Comparison of ENCODE assay signal across 6 cellular contexts in the genomic region with DNA sequence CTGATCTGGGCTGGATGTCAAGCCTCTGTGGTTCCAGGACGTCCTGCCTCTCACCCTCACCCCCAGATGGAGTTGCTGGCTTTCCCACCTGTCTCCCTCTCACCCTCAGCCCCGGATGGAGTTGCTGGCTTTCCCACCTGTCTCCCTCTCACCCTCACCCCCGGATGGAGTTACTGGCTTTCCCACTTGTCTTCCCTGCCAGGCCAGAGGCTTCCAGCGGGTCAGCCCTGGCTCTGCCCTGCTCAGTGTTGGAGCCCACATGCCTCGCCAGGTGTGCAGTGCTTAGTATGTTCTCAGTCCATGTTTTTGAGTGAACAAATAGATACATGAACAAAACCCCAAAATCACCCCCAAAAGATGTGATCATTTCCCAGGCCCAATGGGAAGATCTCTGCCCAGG.
DNase-seq lines count a peak whose midpoint lies in the region; ATAC-seq and TF ChIP-seq lines count a peak whose summit lies in the region.
"Not testable (repeated sequence)": the region's sequence is repeated elsewhere in the genome, so short reads cannot be mapped to it uniquely, and the experiment has no call there.

No MANE protein-coding gene starts in this region.

- intact Hi-C loops in naive thymus-derived CD4-positive, alpha-beta T cell (cut with micrococcal nuclease); sciatic nerve (cut with DNase I): not testable (repeated sequence)

- POLR2A ChIA-PET in activated CD4-positive, alpha-beta T cell treated with anti-CD3 and anti-CD28 coated beads, Interleukin-2, amount 10 ng/mL, durations not matched to agents 7 days and 5 days (lab: Charles Lee); naive thymus-derived CD4-positive, alpha-beta T cell (lab: Charles Lee): not testable (repeated sequence)

- H3K27ac Mint-ChIP-seq in HFFc6, result peak overlapping the region; percentile 44; the same call in 1 of the 2 replicates
- peak overlapping the region; percentile 73 for H3K27ac Mint-ChIP-seq in activated CD4-positive, alpha-beta T cell treated with anti-CD3 and anti-CD28 coated beads, Interleukin-2, amount 10 ng/mL, durations not matched to agents 7 days and 5 days
- H3K27ac Mint-ChIP-seq in activated T-helper 17 cell treated with anti-CD3 and anti-CD28 coated beads, Interleukin-2, amount 50 U/mL, for 72 hours, result peak overlapping the region; percentile 72
- peak overlapping the region in 5 of 9 donors; percentile 13 to 83 (median 58) for H3K27ac Mint-ChIP-seq in naive thymus-derived CD4-positive, alpha-beta T cell

- not testable (repeated sequence) for H3K4me1 ChIP-seq in naive thymus-derived CD4-positive, alpha-beta T cell (ENCODE audit: control insufficient read depth in 2 of 2, insufficient read depth in 2 of 2, low read length in 2 of 2)

- peaks cover 0 to 18% (median 4%) of the 10 kb centered on the region in 3 experiments for H3K36me3 ChIP-seq in naive thymus-derived CD4-positive, alpha-beta T cell (ENCODE audit: control insufficient read depth in 2 of 3, insufficient read depth in 3 of 3, low read length in 3 of 3)

- not testable (repeated sequence) for H3K27ac ChIP-seq in coronary artery; naive thymus-derived CD4-positive, alpha-beta T cell (ENCODE audit: low read depth, low read length)

- not testable (repeated sequence) for ATAC-seq in activated T-helper 17 cell treated with anti-CD3 and anti-CD28 coated beads, Interleukin-2, amount 50 U/mL, for 72 hours (replicated peaks); naive thymus-derived CD4-positive, alpha-beta T cell; sciatic nerve

- H3K4me3 Mint-ChIP-seq in HFFc6; activated CD4-positive, alpha-beta T cell treated with anti-CD3 and anti-CD28 coated beads, Interleukin-2, amount 10 ng/mL, durations not matched to agents 7 days and 5 days; activated T-helper 17 cell treated with anti-CD3 and anti-CD28 coated beads, Interleukin-2, amount 50 U/mL, for 72 hours: not testable (repeated sequence)
- peak overlapping the region in 1 of 10 donors; percentile 18 for H3K4me3 Mint-ChIP-seq in naive thymus-derived CD4-positive, alpha-beta T cell

- H3K4me3 ChIP-seq in coronary artery; naive thymus-derived CD4-positive, alpha-beta T cell (ENCODE audit: low read length): not testable (repeated sequence)

- not testable (repeated sequence) for H3K9me3 ChIP-seq in naive thymus-derived CD4-positive, alpha-beta T cell (ENCODE audit: control insufficient read depth in 2 of 3, low read length in 3 of 3)

- not testable (repeated sequence) for H3K27me3 ChIP-seq in naive thymus-derived CD4-positive, alpha-beta T cell (ENCODE audit: control insufficient read depth in 2 of 2, insufficient read depth in 2 of 2, low read length in 2 of 2)

- not testable (repeated sequence) for H3K27me3 Mint-ChIP-seq in HFFc6 (ENCODE audit: insufficient read depth); activated CD4-positive, alpha-beta T cell treated with anti-CD3 and anti-CD28 coated beads, Interleukin-2, amount 10 ng/mL, durations not matched to agents 7 days and 5 days; activated T-helper 17 cell treated with anti-CD3 and anti-CD28 coated beads, Interleukin-2, amount 50 U/mL, for 72 hours; naive thymus-derived CD4-positive, alpha-beta T cell

- H3K36me3 Mint-ChIP-seq in HFFc6 (ENCODE audit: low read depth), result not testable (repeated sequence)
- peaks cover 24% of the 10 kb centered on the region for H3K36me3 Mint-ChIP-seq in activated CD4-positive, alpha-beta T cell treated with anti-CD3 and anti-CD28 coated beads, Interleukin-2, amount 10 ng/mL, durations not matched to agents 7 days and 5 days (ENCODE audit: low read depth)
- peaks cover 32% of the 10 kb centered on the region for H3K36me3 Mint-ChIP-seq in activated T-helper 17 cell treated with anti-CD3 and anti-CD28 coated beads, Interleukin-2, amount 50 U/mL, for 72 hours (ENCODE audit: low read depth)
- H3K36me3 Mint-ChIP-seq in naive thymus-derived CD4-positive, alpha-beta T cell, result peaks cover 0 to 15% (median 4%) of the 10 kb centered on the region in 5 donors

- CTCF ChIA-PET in activated CD4-positive, alpha-beta T cell treated with anti-CD3 and anti-CD28 coated beads, Interleukin-2, amount 10 ng/mL, durations not matched to agents 7 days and 5 days (lab: Charles Lee); naive thymus-derived CD4-positive, alpha-beta T cell (lab: Charles Lee): not testable (repeated sequence)

- not testable (repeated sequence) for TF ChIP-seq CTCF in HFFc6 (IDR thresholded peaks at IDR 0.05); coronary artery (IDR thresholded peaks at IDR 0.05)

- not testable (repeated sequence) for DNase-seq in HFFc6; activated CD4-positive, alpha-beta T cell treated with anti-CD3 and anti-CD28 coated beads, Interleukin-2, amount 10 ng/mL, durations not matched to agents 7 days and 5 days; naive thymus-derived CD4-positive, alpha-beta T cell
- DNase-seq in coronary artery (ENCODE audit: low spot score), result peak; percentile 28
- DNase-seq in sciatic nerve (ENCODE audit: low spot score), result peak; percentile 23

- H3K9me3 Mint-ChIP-seq in HFFc6; activated CD4-positive, alpha-beta T cell treated with anti-CD3 and anti-CD28 coated beads, Interleukin-2, amount 10 ng/mL, durations not matched to agents 7 days and 5 days; activated T-helper 17 cell treated with anti-CD3 and anti-CD28 coated beads, Interleukin-2, amount 50 U/mL, for 72 hours; naive thymus-derived CD4-positive, alpha-beta T cell: not testable (repeated sequence)

- H3K4me1 Mint-ChIP-seq in HFFc6 (ENCODE audit: low read depth), result peaks cover 19% of the 10 kb centered on the region
- peaks cover 25% of the 10 kb centered on the region for H3K4me1 Mint-ChIP-seq in activated CD4-positive, alpha-beta T cell treated with anti-CD3 and anti-CD28 coated beads, Interleukin-2, amount 10 ng/mL, durations not matched to agents 7 days and 5 days
- peaks cover 12% of the 10 kb centered on the region for H3K4me1 Mint-ChIP-seq in activated T-helper 17 cell treated with anti-CD3 and anti-CD28 coated beads, Interleukin-2, amount 50 U/mL, for 72 hours
- peaks cover 6 to 28% (median 12%) of the 10 kb centered on the region in 7 donors for H3K4me1 Mint-ChIP-seq in naive thymus-derived CD4-positive, alpha-beta T cell
